ENCODE assay signal across 16 cellular contexts in genomic region chrX:2898861-2899512, GRCh38. TPM values are rescaled to one million over a fixed set of nuclear protein-coding genes. Genes with fewer than 3 reads are reported as not detected.
DNase-seq lines count a peak whose midpoint lies in the region; ATAC-seq, FAIRE-seq and TF ChIP-seq lines count a peak whose summit lies in the region.
"Had no signal": no experiment of that assay in that cellular context is flagged by ENCODE, and none has a peak within 500 bp of the region (broad histone marks: within the 10 kb centered on the region; RNA-seq: fewer than 3 reads in every experiment).

No MANE protein-coding gene starts in this region.

- no peaks in the 10 kb centered on the region for H3K9me2 ChIP-seq in PC-3 (replicated peaks; ENCODE audit: low read length)

- intact Hi-C loops in Caco-2 (cut with micrococcal nuclease; ENCODE audit: unreplicated experiment) (loop anchor here (1.0 to 5.0 kb wide), 5 partner anchors 9 to 138 kb away; partner anchors contain the start of gene ARSD), PC-3 (cut with micrococcal nuclease) (no loop called here), pancreas (cut with DNase I) (no loop called here)

- H3K79me2 ChIP-seq in PC-3 (ENCODE audit: low read length) = no peaks in the 10 kb centered on the region

- H3K4me3 ChIP-seq in Caco-2 (ENCODE audit: low read depth, low read length) = peak overlapping the region; percentile 28
- H3K4me3 ChIP-seq in PC-3 (ENCODE audit: low read length) = peak overlapping the region; percentile 57
- no peak overlapping the region for H3K4me3 ChIP-seq in iPS-20b (ENCODE audit: low read length)
- H3K4me3 ChIP-seq in pancreas = peak overlapping the region in 2 of 4 donors; percentile 26 to 29
- no peak overlapping the region for H3K4me3 ChIP-seq in suprapubic skin
- H3K4me3 ChIP-seq: left ventricle myocardium inferior, tibial nerve had no signal

- peaks cover 9% of the 10 kb centered on the region for H3K4me1 Mint-ChIP-seq in Caco-2 (ENCODE audit: low read depth, unreplicated experiment)
- H3K4me1 Mint-ChIP-seq in activated T-cell treated with anti-CD3 and anti-CD28 coated beads, Interleukin-2, amount 50 U/mL, for 24 hours (ENCODE audit: low read depth) = peaks cover 10% of the 10 kb centered on the region

- WGBS in pancreas, 2 donors = 31 to 32% methylated on average over 13 of the region's 13 CpGs
- 64% methylated on average over 13 of the region's 13 CpGs for WGBS in suprapubic skin

- H3K4me2 ChIP-seq in PC-3 (ENCODE audit: low read length) = peak overlapping the region; percentile 84

- FAIRE-seq in pancreas (lab: Jason Lieb, UNC) = no peak

- DNase-seq in Caco-2 (peak; percentile 59 to 76), PC-3 (peak; percentile 75), pancreas (peak in 4 of 6 donors; percentile 42 to 67 (median 52)), suprapubic skin (ENCODE audit: low spot score in 2 of 2) (no peak), NCI-H1092 treated with DMSO at 0.1 percent for 48 hours (lab: John Stamatoyannopoulos, UW) (no peak)
- no peak for DNase-seq in activated naive CD4-positive, alpha-beta T cell treated with anti-CD3 and anti-CD28 coated beads, Interleukin-2, amount 50 U/mL, for 72 hours (ENCODE audit: low spot score in 2 of 2)
- no peak for DNase-seq in activated T-cell treated with anti-CD3 and anti-CD28 coated beads, Interleukin-2, amount 50 U/mL, for 24 hours
- DNase-seq: activated CD4-positive, alpha-beta T cell treated with anti-CD3 and anti-CD28 coated beads, Interleukin-2, amount 10 ng/mL, durations not matched to agents 24 days and 14 days; effector CD8-positive, alpha-beta T cell; left ventricle myocardium inferior; NCI-H1417; NCI-H69 had no signal

- H3K9me3 ChIP-seq in Caco-2 (no peaks in the 10 kb centered on the region), PC-3 (ENCODE audit: low read length) (no peaks in the 10 kb centered on the region), iPS-20b (ENCODE audit: insufficient read depth, low read depth, low read length) (no peaks in the 10 kb centered on the region; the same call in 1 of the 2 replicates), pancreas (no peaks in the 10 kb centered on the region), suprapubic skin (no peaks in the 10 kb centered on the region)

- peak overlapping the region; percentile 69 for H3K4me3 Mint-ChIP-seq in Caco-2 (ENCODE audit: unreplicated experiment)
- no peak overlapping the region for H3K4me3 Mint-ChIP-seq in activated T-cell treated with anti-CD3 and anti-CD28 coated beads, Interleukin-2, amount 50 U/mL, for 24 hours
- H3K4me3 Mint-ChIP-seq: activated CD4-positive, alpha-beta T cell treated with anti-CD3 and anti-CD28 coated beads, Interleukin-2, amount 10 ng/mL, durations not matched to agents 24 days and 14 days; T-helper 2 cell treated with Interferon-gamma antibody and Interleukin-4, amounts not matched to agents 5 μg/mL and 100 μg/mL, for 36 hours had no signal

- ATAC-seq in PC-3 (peak; percentile 23; the same call in 1 of the 2 replicates), pancreas (peak; percentile 44 to 55 (median 48))
- no peak for ATAC-seq in activated naive CD4-positive, alpha-beta T cell treated with anti-CD3 and anti-CD28 coated beads, Interleukin-2, amount 50 U/mL, for 72 hours
- ATAC-seq: Right ventricle myocardium inferior had no signal

- no peaks in the 10 kb centered on the region for H3K27me3 Mint-ChIP-seq in Caco-2 (ENCODE audit: insufficient read depth, unreplicated experiment)
- peaks cover 23% of the 10 kb centered on the region for H3K27me3 Mint-ChIP-seq in activated T-cell treated with anti-CD3 and anti-CD28 coated beads, Interleukin-2, amount 50 U/mL, for 24 hours
- H3K27me3 Mint-ChIP-seq: activated CD4-positive, alpha-beta T cell treated with anti-CD3 and anti-CD28 coated beads, Interleukin-2, amount 10 ng/mL, durations not matched to agents 24 days and 14 days had no signal

- H3K4me1 ChIP-seq in Caco-2 (peaks cover 24% of the 10 kb centered on the region), PC-3 (ENCODE audit: insufficient read depth, low read length) (peaks cover 24% of the 10 kb centered on the region), iPS-20b (ENCODE audit: insufficient read depth, low read length) (peaks cover 12% of the 10 kb centered on the region; the same call in 1 of the 2 replicates), pancreas (peaks cover 40 to 47% (median 40%) of the 10 kb centered on the region in 3 donors), suprapubic skin (peaks cover 20% of the 10 kb centered on the region)
- H3K4me1 ChIP-seq: left ventricle myocardium inferior, tibial nerve had no signal

- BruUV-seq in Caco-2 (replicated peaks; lab: Mats Ljungman, UMichigan) = no TSS peak
- no TSS peak for BruUV-seq in PC-3 (replicated peaks; lab: Mats Ljungman, UMichigan)

- H3K27ac Mint-ChIP-seq in Caco-2 (ENCODE audit: unreplicated experiment) = peak overlapping the region; percentile 93
- H3K27ac Mint-ChIP-seq in activated naive CD4-positive, alpha-beta T cell treated with anti-CD3 and anti-CD28 coated beads, Interleukin-2, amount 50 U/mL, for 72 hours = no peak overlapping the region
- no peak overlapping the region for H3K27ac Mint-ChIP-seq in activated T-cell treated with anti-CD3 and anti-CD28 coated beads, Interleukin-2, amount 50 U/mL, for 24 hours
- H3K27ac Mint-ChIP-seq: activated CD4-positive, alpha-beta T cell treated with anti-CD3 and anti-CD28 coated beads, Interleukin-2, amount 10 ng/mL, durations not matched to agents 24 days and 14 days; T-helper 2 cell treated with Interferon-gamma antibody and Interleukin-4, amounts not matched to agents 5 μg/mL and 100 μg/mL, for 36 hours had no signal

- POLR2A ChIA-PET in Caco-2 (lab: Charles Lee) = interaction anchor here (1.0 kb wide), 1 partner anchor 30 kb away, joined by 3 read pairs; the partner anchor contains the start of gene ARSD
- POLR2A ChIA-PET in PC-3 (lab: Charles Lee; ENCODE audit: unreplicated experiment) = no interaction called here

- CTCF ChIA-PET in Caco-2 (lab: Charles Lee) = no interaction called here
- CTCF ChIA-PET in PC-3 (lab: Charles Lee) = no interaction called here

- TF ChIP-seq EP300 in suprapubic skin (IDR thresholded peaks at IDR 0.05) = no peak

- H4K20me1 ChIP-seq in PC-3 (ENCODE audit: low read length) = no peaks in the 10 kb centered on the region

- TF ChIP-seq CTCF in Caco-2 (IDR thresholded peaks at IDR 0.05; ENCODE audit: insufficient read depth in 1 of 2, low read depth in 1 of 2, low read length in 1 of 2, severe bottlenecking in 1 of 2, unreplicated experiment in 1 of 2) (no peak), PC-3 (conservative IDR thresholded peaks at IDR 0.05; ENCODE audit: low read depth, low read length) (no peak), pancreas (IDR thresholded peaks at IDR 0.05) (no peak), suprapubic skin (IDR thresholded peaks at IDR 0.05) (no peak)

- TF ChIP-seq POLR2A in suprapubic skin (IDR thresholded peaks at IDR 0.05) = no peak

- H2AFZ ChIP-seq in PC-3 (ENCODE audit: low read length) = peak overlapping the region; percentile 67

- H3K27me3 ChIP-seq in Caco-2 (replicated peaks; ENCODE audit: control insufficient read depth, insufficient read depth, low read length) = no peaks in the 10 kb centered on the region
- H3K27me3 ChIP-seq in PC-3 (ENCODE audit: low read length) = no peaks in the 10 kb centered on the region
- H3K27me3 ChIP-seq in iPS-20b (ENCODE audit: insufficient read depth, low read length) = no peaks in the 10 kb centered on the region
- no peaks in the 10 kb centered on the region for H3K27me3 ChIP-seq in pancreas
- H3K27me3 ChIP-seq in suprapubic skin = no peaks in the 10 kb centered on the region

- peaks cover 26% of the 10 kb centered on the region for H3K36me3 Mint-ChIP-seq in Caco-2 (ENCODE audit: insufficient read depth, unreplicated experiment)
- H3K36me3 Mint-ChIP-seq in activated naive CD4-positive, alpha-beta T cell treated with anti-CD3 and anti-CD28 coated beads, Interleukin-2, amount 50 U/mL, for 72 hours = no peaks in the 10 kb centered on the region
- no peaks in the 10 kb centered on the region for H3K36me3 Mint-ChIP-seq in activated T-cell treated with anti-CD3 and anti-CD28 coated beads, Interleukin-2, amount 50 U/mL, for 24 hours (ENCODE audit: low read depth)

- 0 out of 2 replicates have a peak, but pooled peaks cover 2% of the 10 kb centered on the region for H3K36me3 ChIP-seq in Caco-2 (ENCODE audit: control insufficient read depth, insufficient read depth, low read length)
- no peaks in the 10 kb centered on the region for H3K36me3 ChIP-seq in PC-3 (ENCODE audit: low read depth, low read length)
- no peaks in the 10 kb centered on the region for H3K36me3 ChIP-seq in iPS-20b (ENCODE audit: insufficient read depth, low read depth, low read length)
- H3K36me3 ChIP-seq in pancreas = no peaks in the 10 kb centered on the region
- H3K36me3 ChIP-seq in suprapubic skin = no peaks in the 10 kb centered on the region
- H3K36me3 ChIP-seq: left ventricle myocardium inferior, tibial nerve had no signal

- H3K9me3 Mint-ChIP-seq in Caco-2 (ENCODE audit: unreplicated experiment) = peaks cover 14% of the 10 kb centered on the region
- peaks cover 3 to 4% of the 10 kb centered on the region in 2 donors for H3K9me3 Mint-ChIP-seq in activated naive CD4-positive, alpha-beta T cell treated with anti-CD3 and anti-CD28 coated beads, Interleukin-2, amount 50 U/mL, for 72 hours
- peaks cover 13% of the 10 kb centered on the region for H3K9me3 Mint-ChIP-seq in activated T-cell treated with anti-CD3 and anti-CD28 coated beads, Interleukin-2, amount 50 U/mL, for 24 hours
- H3K9me3 Mint-ChIP-seq: T-helper 2 cell treated with Interferon-gamma antibody and Interleukin-4, amounts not matched to agents 5 μg/mL and 100 μg/mL, for 36 hours had no signal

- peak overlapping the region; percentile 79 for H3K27ac ChIP-seq in PC-3 (ENCODE audit: low read length)
- peak overlapping the region; percentile 84 for H3K27ac ChIP-seq in iPS-20b (ENCODE audit: low read length)
- peak overlapping the region; percentile 82 to 86 (median 84) for H3K27ac ChIP-seq in pancreas
- no peak overlapping the region for H3K27ac ChIP-seq in suprapubic skin
- H3K27ac ChIP-seq: left ventricle myocardium inferior, tibial nerve had no signal

- no peaks in the 10 kb centered on the region for H3F3A ChIP-seq in PC-3 (ENCODE audit: low read length, unreplicated experiment)

- H3K9ac ChIP-seq in PC-3 (ENCODE audit: low read length) (peak overlapping the region; percentile 52), iPS-20b (ENCODE audit: low read depth, low read length) (peak overlapping the region; percentile 74; the same call in 1 of the 2 replicates)

RNA-seq across cellular contexts. Expression of gene ARSD, which starts 30.2 kb away (rescaled TPM):
- total RNA-seq in Caco-2 (2022) (5.8 TPM in 2 replicates), PC-3 (2014; rRNA removed) (13.8 and 26.7 TPM in 2 replicates), pancreas (10 to 100 TPM; 29.8 to 67.0 (median 52.2) TPM), suprapubic skin (10 to 100 TPM; 15.6 to 24.1 (median 18.7) TPM)
- 10 to 100 TPM; 17.8 to 35.7 TPM for polyA plus RNA-seq in pancreas
- 1 to 10 TPM; 1.2 to 1.7 TPM for total RNA-seq in activated naive CD4-positive, alpha-beta T cell treated with anti-CD3 and anti-CD28 coated beads, Interleukin-2, amount 50 U/mL, for 72 hours

Comparison
In these comparisons a context has a peak if more than half of its experiments do, and no peak if none do; other contexts are left out.
1. DNase-seq: peak in Caco-2 (2 of 2), PC-3 (single experiment) and pancreas (4 of 6); none in suprapubic skin (0 of 2), activated naive CD4-positive, alpha-beta T cell treated with anti-CD3 and anti-CD28 coated beads, Interleukin-2, amount 50 U/mL, for 72 hours (0 of 2), NCI-H1092 treated with DMSO at 0.1 percent for 48 hours (single experiment) and activated T-cell treated with anti-CD3 and anti-CD28 coated beads, Interleukin-2, amount 50 U/mL, for 24 hours (single experiment).
2. H3K4me3 ChIP-seq: peak in Caco-2 (single experiment) and PC-3 (single experiment); none in iPS-20b (single experiment) and suprapubic skin (single experiment).
3. ATAC-seq: peak in PC-3 (single experiment) and pancreas (4 of 4); none in activated naive CD4-positive, alpha-beta T cell treated with anti-CD3 and anti-CD28 coated beads, Interleukin-2, amount 50 U/mL, for 72 hours (0 of 2).